16 cellular contexts compared by ENCODE assay signal in genomic region chrX:48492293-48492910, GRCh38. TPM values are rescaled to one million over a fixed set of nuclear protein-coding genes. Genes with fewer than 3 reads are reported as not detected.
DNase-seq lines count a peak whose midpoint lies in the region; ATAC-seq, FAIRE-seq and TF ChIP-seq lines count a peak whose summit lies in the region.
"Had no signal": no experiment of that assay in that cellular context is flagged by ENCODE, and none has a peak within 500 bp of the region (broad histone marks: within the 10 kb centered on the region; RNA-seq: fewer than 3 reads in every experiment).

No MANE protein-coding gene starts in this region.

- peaks cover 5% of the 10 kb centered on the region for H3K9me3 Mint-ChIP-seq in osteocyte (ENCODE audit: unreplicated experiment)
- H3K9me3 Mint-ChIP-seq in natural killer cell treated with Interleukin-12 subunit alpha and Interleukin-12 subunit beta and Interleukin-15 and Interleukin-18, amount 100 ng/mL, for 72 hours, result no peaks in the 10 kb centered on the region

- intact Hi-C loops in PC-9 (cut with micrococcal nuclease; ENCODE audit: unreplicated experiment) (no loop called here), endothelial cell of umbilical vein (cut with micrococcal nuclease) (no loop called here)

- no peaks in the 10 kb centered on the region for H3K79me2 ChIP-seq in PC-9 (ENCODE audit: low read depth)
- H3K79me2 ChIP-seq in endothelial cell of umbilical vein (ENCODE audit: control insufficient read depth, insufficient read depth, low read length), result no peaks in the 10 kb centered on the region

- POLR2A ChIA-PET in PC-9 (lab: Charles Lee; ENCODE audit: unreplicated experiment) (no interaction called here), endothelial cell of umbilical vein (lab: Charles Lee) (no interaction called here)

- no peaks in the 10 kb centered on the region for H3K9me1 ChIP-seq in endothelial cell of umbilical vein (replicated peaks; ENCODE audit: control insufficient read depth, extremely low read depth, insufficient read depth, low read length)

- CTCF ChIA-PET in PC-9 (lab: Charles Lee), result no interaction called here
- CTCF ChIA-PET in endothelial cell of umbilical vein (lab: Charles Lee), result interaction anchor here (3.0 kb wide), 1 partner anchor 409 kb away, joined by 40 read pairs; no protein-coding TSS in a partner anchor

- no peak overlapping the region for H3K9ac ChIP-seq in endothelial cell of umbilical vein (replicated peaks; ENCODE audit: extremely low read depth, insufficient read depth, low read length)

- no peak for DNase-seq in GM18507 (ENCODE audit: extremely low spot score, insufficient read length, low read depth)
- DNase-seq in PC-9, result no peak
- no peak for DNase-seq in endothelial cell of umbilical vein (ENCODE audit: low read depth, low spot score)
- no peak for DNase-seq in osteocyte (ENCODE audit: extremely low spot score, unreplicated experiment)
- DNase-seq in NCI-H146 (lab: John Stamatoyannopoulos, UW), result no peak
- DNase-seq in BE2C, result no peak
- no peak for DNase-seq in natural killer cell treated with Interleukin-12 subunit alpha and Interleukin-12 subunit beta and Interleukin-15 and Interleukin-18, amount 100 ng/mL, for 72 hours (ENCODE audit: low spot score)
- DNase-seq in NCI-H2081 (lab: John Stamatoyannopoulos, UW), result no peak
- DNase-seq: activated CD4-positive, alpha-beta T cell treated with anti-CD3 and anti-CD28 coated beads, Interleukin-2, amount 50 U/mL, for 48 hours; activated naive CD4-positive, alpha-beta T cell; DMS53; left colon; NCI-H524 treated with DMSO at 0.1 percent for 48 hours; pancreas; stimulated activated CD4-positive, alpha-beta T cell treated with anti-CD3 and anti-CD28 coated beads, Interleukin-2, amount 100 ng/mL, for 24 hours; stimulated activated naive CD4-positive, alpha-beta T cell had no signal

- H3K36me3 ChIP-seq in PC-9 (ENCODE audit: low read depth) (no peaks in the 10 kb centered on the region), endothelial cell of umbilical vein (ENCODE audit: control insufficient read depth in 2 of 2, extremely low read depth in 1 of 2, insufficient read depth in 2 of 2, low read length in 2 of 2) (no peaks in the 10 kb centered on the region), BE2C (no peaks in the 10 kb centered on the region)
- H3K36me3 ChIP-seq: pancreas had no signal

- H3K4me1 Mint-ChIP-seq in osteocyte (ENCODE audit: unreplicated experiment), result peaks cover 24% of the 10 kb centered on the region
- peaks cover 2 to 10% of the 10 kb centered on the region in 2 donors for H3K4me1 Mint-ChIP-seq in natural killer cell treated with Interleukin-12 subunit alpha and Interleukin-12 subunit beta and Interleukin-15 and Interleukin-18, amount 100 ng/mL, for 72 hours (ENCODE audit: low read depth in 2 of 2)

- ATAC-seq in natural killer cell treated with Interleukin-12 subunit alpha and Interleukin-12 subunit beta and Interleukin-15 and Interleukin-18, amount 100 ng/mL, for 72 hours, result no peak
- ATAC-seq: left colon had no signal

- peak overlapping the region; percentile 43 for H3K27ac ChIP-seq in PC-9
- H3K27ac ChIP-seq in endothelial cell of umbilical vein (ENCODE audit: insufficient read depth, low read depth, low read length), result no peak overlapping the region
- H3K27ac ChIP-seq: pancreas had no signal

- FAIRE-seq in GM18507 (lab: Jason Lieb, UNC) (peak; percentile 21), endothelial cell of umbilical vein (lab: Jason Lieb, UNC) (no peak)
- FAIRE-seq: pancreas had no signal

- H3K9me3 ChIP-seq in PC-9 (ENCODE audit: insufficient read depth, low read depth) (no peaks in the 10 kb centered on the region), endothelial cell of umbilical vein (replicated peaks; ENCODE audit: control insufficient read depth, insufficient read depth, low read length) (no peaks in the 10 kb centered on the region), BE2C (no peaks in the 10 kb centered on the region)
- H3K9me3 ChIP-seq: pancreas had no signal

- H3K4me1 ChIP-seq in PC-9 (replicated peaks; ENCODE audit: insufficient read depth), result peaks cover 24% of the 10 kb centered on the region
- H3K4me1 ChIP-seq in endothelial cell of umbilical vein (ENCODE audit: control insufficient read depth, extremely low read depth, insufficient read depth, low read length), result peaks cover 7% of the 10 kb centered on the region
- no peaks in the 10 kb centered on the region for H3K4me1 ChIP-seq in BE2C
- H3K4me1 ChIP-seq: pancreas had no signal

- H3K4me3 ChIP-seq in PC-9, result no peak overlapping the region
- H3K4me3 ChIP-seq in endothelial cell of umbilical vein (replicated peaks in 1 of 3; ENCODE audit: insufficient read depth in 1 of 3, low read depth in 1 of 3, low read length in 3 of 3), result no peak overlapping the region
- H3K4me3 ChIP-seq in BE2C (ENCODE audit: low read depth, low read length), result no peak overlapping the region
- H3K4me3 ChIP-seq: pancreas had no signal

- H3K4me3 Mint-ChIP-seq in osteocyte (ENCODE audit: unreplicated experiment), result no peak overlapping the region
- no peak overlapping the region for H3K4me3 Mint-ChIP-seq in natural killer cell treated with Interleukin-12 subunit alpha and Interleukin-12 subunit beta and Interleukin-15 and Interleukin-18, amount 100 ng/mL, for 72 hours

- H3K27me3 Mint-ChIP-seq in osteocyte (ENCODE audit: unreplicated experiment), result no peaks in the 10 kb centered on the region
- H3K27me3 Mint-ChIP-seq in natural killer cell treated with Interleukin-12 subunit alpha and Interleukin-12 subunit beta and Interleukin-15 and Interleukin-18, amount 100 ng/mL, for 72 hours, result peaks cover 0 to 2% of the 10 kb centered on the region in 2 donors

- TF ChIP-seq POLR2A in endothelial cell of umbilical vein (IDR thresholded peaks at IDR 0.05; ENCODE audit: low read depth, low read length), result no peak

- no peak overlapping the region for H2AFZ ChIP-seq in PC-9
- no peak overlapping the region for H2AFZ ChIP-seq in endothelial cell of umbilical vein (ENCODE audit: low read depth, low read length)

- H3K27me3 ChIP-seq in PC-9 (ENCODE audit: insufficient read depth, low read depth), result no peaks in the 10 kb centered on the region
- no peaks in the 10 kb centered on the region for H3K27me3 ChIP-seq in endothelial cell of umbilical vein (ENCODE audit: control insufficient read depth in 2 of 2, insufficient read depth in 2 of 2, low read length in 2 of 2)
- no peaks in the 10 kb centered on the region for H3K27me3 ChIP-seq in BE2C
- H3K27me3 ChIP-seq: pancreas had no signal

- BruUV-seq in PC-9 (replicated peaks; lab: Mats Ljungman, UMichigan), result no TSS peak
- BruUV-seq in endothelial cell of umbilical vein (replicated peaks; lab: Mats Ljungman, UMichigan), result no TSS peak

- H3K9me2 ChIP-seq in PC-9 (ENCODE audit: insufficient read depth), result no peaks in the 10 kb centered on the region

- H3K27ac Mint-ChIP-seq in osteocyte (ENCODE audit: unreplicated experiment), result peak overlapping the region; percentile 78
- H3K27ac Mint-ChIP-seq in natural killer cell treated with Interleukin-12 subunit alpha and Interleukin-12 subunit beta and Interleukin-15 and Interleukin-18, amount 100 ng/mL, for 72 hours, result no peak overlapping the region

- TF ChIP-seq CTCF in PC-9 (conservative IDR thresholded peaks at IDR 0.05) (no peak), endothelial cell of umbilical vein (IDR thresholded peaks at IDR 0.05; ENCODE audit: extremely low read depth in 1 of 2, insufficient read depth in 1 of 2, low read depth in 1 of 2, low read length in 2 of 2) (no peak), osteocyte (IDR thresholded peaks at IDR 0.05) (no peak), BE2C (IDR thresholded peaks at IDR 0.05; ENCODE audit: low read depth, low read length) (no peak)

- H3F3A ChIP-seq in PC-9 (ENCODE audit: insufficient read depth, low read depth), result peaks cover 21% of the 10 kb centered on the region; the same call in 1 of the 2 replicates

- H3K36me3 Mint-ChIP-seq in osteocyte (ENCODE audit: unreplicated experiment), result no peaks in the 10 kb centered on the region
- H3K36me3 Mint-ChIP-seq in natural killer cell treated with Interleukin-12 subunit alpha and Interleukin-12 subunit beta and Interleukin-15 and Interleukin-18, amount 100 ng/mL, for 72 hours, result no peaks in the 10 kb centered on the region

- H4K20me1 ChIP-seq in PC-9 (ENCODE audit: insufficient read depth) (no peaks in the 10 kb centered on the region), endothelial cell of umbilical vein (replicated peaks; ENCODE audit: control insufficient read depth, extremely low read depth, insufficient read depth, low read length) (no peaks in the 10 kb centered on the region)

- dilution Hi-C loops in endothelial cell of umbilical vein (cut with MboI; ENCODE audit: extremely low pct_ligation_motif_present, low sequenced_read_pairs), result no loop called here

- H3K4me2 ChIP-seq in PC-9, result no peak overlapping the region
- H3K4me2 ChIP-seq in endothelial cell of umbilical vein (ENCODE audit: insufficient read depth, low read length), result no peak overlapping the region

RNA-seq across cellular contexts. Expression of gene PORCN, which starts 16.4 kb away (rescaled TPM):
- total RNA-seq in PC-9 (2021) (11.9 and 14.1 TPM in 2 replicates), endothelial cell of umbilical vein (7.6 and 12.0 TPM in 2 replicates), osteocyte (16.9 and 20.2 TPM in 2 replicates)
- polyA plus RNA-seq in endothelial cell of umbilical vein, result 20.9 and 21.0 TPM in 2 replicates
- 11.6 and 13.7 TPM in 2 replicates for polyA plus RNA-seq in endothelial cell of umbilical vein (2011; cell fraction: cytosol; rRNA removed)
- 23.1 and 23.8 TPM in 2 replicates for polyA plus RNA-seq in endothelial cell of umbilical vein (2011; cell fraction: nucleus; rRNA removed)
- polyA plus RNA-seq in endothelial cell of umbilical vein (2012), result 8.5 and 10.6 TPM in 2 replicates
- polyA minus RNA-seq in endothelial cell of umbilical vein, result 15.3 and 19.9 TPM in 2 replicates
- 6.0 TPM for polyA minus RNA-seq in endothelial cell of umbilical vein (2011; cell fraction: cytosol; rRNA and poly(A)+ RNA removed)
- polyA minus RNA-seq in endothelial cell of umbilical vein (2011; cell fraction: nucleus; rRNA and poly(A)+ RNA removed), result 9.2 and 10.5 TPM in 2 replicates
- 27.1 TPM for polyA plus RNA-seq in BE2C (2012; ENCODE audit: insufficient read depth, insufficient read length, low read depth)
- total RNA-seq in natural killer cell treated with Interleukin-12 subunit alpha and Interleukin-12 subunit beta and Interleukin-15 and Interleukin-18, amount 100 ng/mL, for 72 hours, result 10 to 100 TPM; 25.9 to 31.0 TPM

RNA-seq across cellular contexts. Expression of gene FTSJ1, which starts 16.4 kb away (rescaled TPM):
- total RNA-seq in PC-9 (2021) (35.7 and 44.0 TPM in 2 replicates), endothelial cell of umbilical vein (52.9 and 59.9 TPM in 2 replicates), osteocyte (47.6 and 57.1 TPM in 2 replicates)
- 63.9 and 76.3 TPM in 2 replicates for polyA plus RNA-seq in endothelial cell of umbilical vein
- polyA plus RNA-seq in endothelial cell of umbilical vein (2011; cell fraction: cytosol; rRNA removed), result 48.4 and 48.8 TPM in 2 replicates
- 71.9 and 81.7 TPM in 2 replicates for polyA plus RNA-seq in endothelial cell of umbilical vein (2011; cell fraction: nucleus; rRNA removed)
- polyA plus RNA-seq in endothelial cell of umbilical vein (2012), result 59.4 and 64.5 TPM in 2 replicates
- polyA minus RNA-seq in endothelial cell of umbilical vein, result 26.5 and 27.7 TPM in 2 replicates
- polyA minus RNA-seq in endothelial cell of umbilical vein (2011; cell fraction: cytosol; rRNA and poly(A)+ RNA removed), result 62.0 TPM
- polyA minus RNA-seq in endothelial cell of umbilical vein (2011; cell fraction: nucleus; rRNA and poly(A)+ RNA removed), result 14.8 and 17.6 TPM in 2 replicates
- 122 TPM for polyA plus RNA-seq in BE2C (2012; ENCODE audit: insufficient read depth, insufficient read length, low read depth)
- total RNA-seq in natural killer cell treated with Interleukin-12 subunit alpha and Interleukin-12 subunit beta and Interleukin-15 and Interleukin-18, amount 100 ng/mL, for 72 hours, result 100 to 1,000 TPM in 1 of 2 donors, 10 to 100 TPM in 1; 83.8 to 120 TPM

RNA-seq across cellular contexts. Expression of gene SLC38A5, which starts 22.3 kb away (rescaled TPM):
- total RNA-seq in PC-9 (2021) (0.46 and 1.5 TPM in 2 replicates), endothelial cell of umbilical vein (25.1 and 28.8 TPM in 2 replicates), osteocyte (not detected in 2 replicates)
- 21.6 and 24.1 TPM in 2 replicates for polyA plus RNA-seq in endothelial cell of umbilical vein
- 16.7 and 18.8 TPM in 2 replicates for polyA plus RNA-seq in endothelial cell of umbilical vein (2011; cell fraction: cytosol; rRNA removed)
- polyA plus RNA-seq in endothelial cell of umbilical vein (2011; cell fraction: nucleus; rRNA removed), result 19.6 and 19.9 TPM in 2 replicates
- polyA plus RNA-seq in endothelial cell of umbilical vein (2012), result 47.5 and 50.6 TPM in 2 replicates
- 22.3 and 27.9 TPM in 2 replicates for polyA minus RNA-seq in endothelial cell of umbilical vein
- 285 TPM for polyA minus RNA-seq in endothelial cell of umbilical vein (2011; cell fraction: cytosol; rRNA and poly(A)+ RNA removed)
- 5.5 and 7.1 TPM in 2 replicates for polyA minus RNA-seq in endothelial cell of umbilical vein (2011; cell fraction: nucleus; rRNA and poly(A)+ RNA removed)
- 0.56 TPM for polyA plus RNA-seq in BE2C (2012; ENCODE audit: insufficient read depth, insufficient read length, low read depth)
- 100 to 1,000 TPM in 1 of 2 donors, 10 to 100 TPM in 1; 70.7 to 156 TPM for total RNA-seq in natural killer cell treated with Interleukin-12 subunit alpha and Interleukin-12 subunit beta and Interleukin-15 and Interleukin-18, amount 100 ng/mL, for 72 hours

RNA-seq across cellular contexts. Expression of gene EBP, which starts 29.2 kb away (rescaled TPM):
- total RNA-seq in PC-9 (2021), result 88.1 and 113 TPM in 2 replicates
- 102 and 114 TPM in 2 replicates for total RNA-seq in endothelial cell of umbilical vein
- 178 and 183 TPM in 2 replicates for polyA plus RNA-seq in endothelial cell of umbilical vein
- polyA plus RNA-seq in endothelial cell of umbilical vein (2011; cell fraction: cytosol; rRNA removed), result 102 and 113 TPM in 2 replicates
- polyA plus RNA-seq in endothelial cell of umbilical vein (2011; cell fraction: nucleus; rRNA removed), result 62.3 and 69.1 TPM in 2 replicates
- 53.8 and 74.0 TPM in 2 replicates for polyA plus RNA-seq in endothelial cell of umbilical vein (2012)
- polyA minus RNA-seq in endothelial cell of umbilical vein, result 154 and 168 TPM in 2 replicates
- 292 TPM for polyA minus RNA-seq in endothelial cell of umbilical vein (2011; cell fraction: cytosol; rRNA and poly(A)+ RNA removed)
- polyA minus RNA-seq in endothelial cell of umbilical vein (2011; cell fraction: nucleus; rRNA and poly(A)+ RNA removed), result 15.5 and 18.6 TPM in 2 replicates
- total RNA-seq in osteocyte, result 39.3 and 42.5 TPM in 2 replicates
- 208 TPM for polyA plus RNA-seq in BE2C (2012; ENCODE audit: insufficient read depth, insufficient read length, low read depth)
- total RNA-seq in natural killer cell treated with Interleukin-12 subunit alpha and Interleukin-12 subunit beta and Interleukin-15 and Interleukin-18, amount 100 ng/mL, for 72 hours, result 100 to 1,000 TPM; 380 to 399 TPM

RNA-seq across cellular contexts. Expression of gene TBC1D25, which starts 47.1 kb away (rescaled TPM):
- 7.4 and 9.0 TPM in 2 replicates for total RNA-seq in PC-9 (2021)
- total RNA-seq in endothelial cell of umbilical vein, result 14.4 and 16.3 TPM in 2 replicates
- 16.0 and 18.3 TPM in 2 replicates for polyA plus RNA-seq in endothelial cell of umbilical vein
- polyA plus RNA-seq in endothelial cell of umbilical vein (2011; cell fraction: cytosol; rRNA removed), result 13.4 and 14.7 TPM in 2 replicates
- 16.8 and 20.6 TPM in 2 replicates for polyA plus RNA-seq in endothelial cell of umbilical vein (2011; cell fraction: nucleus; rRNA removed)
- polyA plus RNA-seq in endothelial cell of umbilical vein (2012), result 13.8 and 15.9 TPM in 2 replicates
- polyA minus RNA-seq in endothelial cell of umbilical vein, result 13.4 and 15.8 TPM in 2 replicates
- polyA minus RNA-seq in endothelial cell of umbilical vein (2011; cell fraction: cytosol; rRNA and poly(A)+ RNA removed), result 6.5 TPM
- polyA minus RNA-seq in endothelial cell of umbilical vein (2011; cell fraction: nucleus; rRNA and poly(A)+ RNA removed), result 5.1 and 10.2 TPM in 2 replicates
- 16.4 and 19.9 TPM in 2 replicates for total RNA-seq in osteocyte
- 33.8 TPM for polyA plus RNA-seq in BE2C (2012; ENCODE audit: insufficient read depth, insufficient read length, low read depth)
- 10 to 100 TPM; 31.8 to 37.0 TPM for total RNA-seq in natural killer cell treated with Interleukin-12 subunit alpha and Interleukin-12 subunit beta and Interleukin-15 and Interleukin-18, amount 100 ng/mL, for 72 hours

Comparison
In these comparisons a context has a peak if more than half of its experiments do, and no peak if none do; other contexts are left out.
1. RNA of gene SLC38A5, which starts 22.3 kb away (total RNA-seq): 70.7 to 156 TPM in natural killer cell treated with Interleukin-12 subunit alpha and Interleukin-12 subunit beta and Interleukin-15 and Interleukin-18, amount 100 ng/mL, for 72 hours and 25.1 to 28.8 TPM in endothelial cell of umbilical vein; 0.46 to 1.5 TPM in PC-9 and not detected in osteocyte; every median in the first group is over 10 times any median in the second.